In the genomic region with DNA sequence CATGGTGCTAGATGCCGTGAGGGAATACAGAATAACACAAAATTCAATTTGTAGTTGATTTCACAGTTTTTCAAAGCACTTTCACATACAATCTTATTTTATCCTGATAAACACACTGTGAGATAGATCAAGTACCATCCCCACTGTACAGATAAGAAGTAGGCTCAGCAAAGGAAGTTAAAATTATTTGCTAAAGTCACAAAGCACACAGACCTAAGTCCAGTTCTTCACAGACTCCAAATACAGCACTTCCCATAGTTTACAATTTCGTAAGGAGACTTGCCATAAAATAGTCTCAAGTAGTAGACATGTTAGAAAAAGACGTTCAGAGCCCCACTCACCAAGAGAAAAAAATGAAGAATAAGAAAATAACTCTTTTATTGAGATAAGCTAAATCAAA, we compare ENCODE assay signal across 25 cellular contexts.
"Had no signal": no experiment of that assay in that cellular context is flagged by ENCODE, and none has a peak within 500 bp of the region (broad histone marks: within the 10 kb centered on the region; RNA-seq: fewer than 3 reads in every experiment).

No MANE protein-coding gene starts in this region.

- H3K36me3 Mint-ChIP-seq: immature natural killer cell; mesothelial cell of epicardium; naive thymus-derived CD4-positive, alpha-beta T cell; natural killer cell treated with Interleukin-12 subunit alpha and Interleukin-12 subunit beta and Interleukin-15 and Interleukin-18, amount 100 ng/mL, for 72 hours; stimulated activated memory B cell treated with anti-CD40 and anti-IgM and Interleukin-4, amounts not matched to agents 10 μg/mL and 1 μg/mL and 100 μg/mL, for 72 hours; type B pancreatic cell had no signal

- H3K4me3 ChIP-seq: left ventricle myocardium inferior, lung, ovary, right atrium auricular region, right lobe of liver, smooth muscle cell, tibial nerve, uterus had no signal

- H3K4me1 ChIP-seq: left ventricle myocardium inferior, right atrium auricular region, right lobe of liver, tibial nerve, uterus had no signal

- H3K4me3 Mint-ChIP-seq: immature natural killer cell; mesothelial cell of epicardium; naive thymus-derived CD4-positive, alpha-beta T cell; natural killer cell treated with Interleukin-12 subunit alpha and Interleukin-12 subunit beta and Interleukin-15 and Interleukin-18, amount 100 ng/mL, for 72 hours; stimulated activated memory B cell treated with anti-CD40 and anti-IgM and Interleukin-4, amounts not matched to agents 10 μg/mL and 1 μg/mL and 100 μg/mL, for 72 hours; stimulated activated naive CD8-positive, alpha-beta T cell treated with anti-CD3 and anti-CD28 coated beads, Interleukin-15, amount 100 ng/mL, for 72 hours; type B pancreatic cell had no signal

- H3K9me3 ChIP-seq: left ventricle myocardium inferior, ovary, right atrium auricular region, right lobe of liver, tibial nerve, uterus had no signal

- H3K27me3 ChIP-seq: ovary, right atrium auricular region, right lobe of liver, tibial nerve, uterus had no signal

- H3K27ac Mint-ChIP-seq: immature natural killer cell; mesothelial cell of epicardium; naive thymus-derived CD4-positive, alpha-beta T cell; natural killer cell treated with Interleukin-12 subunit alpha and Interleukin-12 subunit beta and Interleukin-15 and Interleukin-18, amount 100 ng/mL, for 72 hours; progenitor cell of endocrine pancreas; stimulated activated memory B cell treated with anti-CD40 and anti-IgM and Interleukin-4, amounts not matched to agents 10 μg/mL and 1 μg/mL and 100 μg/mL, for 72 hours; stimulated activated naive CD8-positive, alpha-beta T cell treated with anti-CD3 and anti-CD28 coated beads, Interleukin-15, amount 100 ng/mL, for 72 hours had no signal

- DNase-seq: hypothalamus; immature natural killer cell; kidney; left ventricle myocardium inferior; mesendoderm; naive thymus-derived CD4-positive, alpha-beta T cell; ovary; right lobe of liver; stimulated activated CD4-positive, alpha-beta T cell treated with anti-CD3 and anti-CD28 coated beads, Interleukin-1b, Interleukin-23, amount 100 ng/mL, for 48 hours; stimulated activated CD4-positive, alpha-beta T cell treated with anti-CD3 and anti-CD28 coated beads, Interleukin-2, amount 100 ng/mL, for 48 hours; stimulated activated CD4-positive, alpha-beta T cell treated with anti-CD3 and anti-CD28 coated beads, Interleukin-4, amount 100 ng/mL, for 4 hours; stimulated activated CD8-positive, alpha-beta memory T cell treated with anti-CD3 and anti-CD28 coated beads, Interleukin-4, amount 100 ng/mL, for 48 hours; stimulated activated naive CD4-positive, alpha-beta T cell treated with Interleukin-2 at 50 U/mL for 16 hours; stimulated activated naive CD8-positive, alpha-beta T cell treated with anti-CD3 and anti-CD28 coated beads, Interleukin-15, amount 100 ng/mL, for 72 hours; substantia nigra; uterus had no signal

- ATAC-seq: naive thymus-derived CD4-positive, alpha-beta T cell; natural killer cell treated with Interleukin-12 subunit alpha and Interleukin-12 subunit beta and Interleukin-15 and Interleukin-18, amount 100 ng/mL, for 72 hours; stimulated activated memory B cell treated with anti-CD40 and anti-IgM and Interleukin-4, amounts not matched to agents 10 μg/mL and 1 μg/mL and 100 μg/mL, for 72 hours; stimulated activated naive CD8-positive, alpha-beta T cell treated with anti-CD3 and anti-CD28 coated beads, Interleukin-15, amount 100 ng/mL, for 72 hours had no signal

- H3K27me3 Mint-ChIP-seq: naive thymus-derived CD4-positive, alpha-beta T cell; natural killer cell treated with Interleukin-12 subunit alpha and Interleukin-12 subunit beta and Interleukin-15 and Interleukin-18, amount 100 ng/mL, for 72 hours; progenitor cell of endocrine pancreas; stimulated activated memory B cell treated with anti-CD40 and anti-IgM and Interleukin-4, amounts not matched to agents 10 μg/mL and 1 μg/mL and 100 μg/mL, for 72 hours; stimulated activated naive CD8-positive, alpha-beta T cell treated with anti-CD3 and anti-CD28 coated beads, Interleukin-15, amount 100 ng/mL, for 72 hours; type B pancreatic cell had no signal

- H3K9me3 Mint-ChIP-seq: natural killer cell treated with Interleukin-12 subunit alpha and Interleukin-12 subunit beta and Interleukin-15 and Interleukin-18, amount 100 ng/mL, for 72 hours; stimulated activated memory B cell treated with anti-CD40 and anti-IgM and Interleukin-4, amounts not matched to agents 10 μg/mL and 1 μg/mL and 100 μg/mL, for 72 hours; stimulated activated naive CD8-positive, alpha-beta T cell treated with anti-CD3 and anti-CD28 coated beads, Interleukin-15, amount 100 ng/mL, for 72 hours; type B pancreatic cell had no signal

- H3K27ac ChIP-seq: left ventricle myocardium inferior, ovary, right atrium auricular region, right lobe of liver, tibial nerve, uterus had no signal

- H3K4me1 Mint-ChIP-seq: immature natural killer cell; mesothelial cell of epicardium; stimulated activated memory B cell treated with anti-CD40 and anti-IgM and Interleukin-4, amounts not matched to agents 10 μg/mL and 1 μg/mL and 100 μg/mL, for 72 hours; stimulated activated naive CD8-positive, alpha-beta T cell treated with anti-CD3 and anti-CD28 coated beads, Interleukin-15, amount 100 ng/mL, for 72 hours had no signal

- H3K36me3 ChIP-seq: left ventricle myocardium inferior, ovary, right atrium auricular region, right lobe of liver, tibial nerve, uterus had no signal

- H3K4me2 ChIP-seq: smooth muscle cell had no signal
